20 cellular contexts compared by ENCODE assay signal in the genomic region with DNA sequence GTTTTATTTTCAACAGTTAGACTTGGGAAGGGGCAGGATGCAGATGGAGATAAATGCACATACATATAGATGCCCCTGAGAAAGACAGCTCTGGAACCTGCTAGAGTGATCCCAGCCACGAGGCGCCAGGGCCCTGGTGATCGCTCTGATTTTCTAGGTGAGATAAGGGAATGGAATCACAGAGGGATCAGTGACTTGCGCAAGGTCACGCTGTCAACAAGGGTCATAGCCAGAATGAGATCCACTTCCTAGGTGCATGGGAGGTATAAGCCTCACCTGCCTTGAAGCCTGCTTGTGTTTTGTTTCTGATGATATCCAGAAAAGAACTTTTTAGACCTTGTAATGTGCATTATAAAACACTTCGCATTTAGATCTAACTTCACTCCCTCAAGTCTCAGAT. TPM values are rescaled to one million over a fixed set of nuclear protein-coding genes. Genes with fewer than 3 reads are reported as not detected.
DNase-seq lines count a peak whose midpoint lies in the region; ATAC-seq and TF ChIP-seq lines count a peak whose summit lies in the region.
"Had no signal": no experiment of that assay in that cellular context is flagged by ENCODE, and none has a peak within 500 bp of the region (broad histone marks: within the 10 kb centered on the region; RNA-seq: fewer than 3 reads in every experiment).

No MANE protein-coding gene starts in this region.

- intact Hi-C loops in dorsolateral prefrontal cortex (cut with DNase I), result no loop called here
- intact Hi-C loops in psoas muscle (cut with DNase I), result no loop called here
- intact Hi-C loops in tibial artery (cut with DNase I; ENCODE audit: low total_unique reads), result no loop called here
- intact Hi-C loops in A673 (cut with micrococcal nuclease; ENCODE audit: unreplicated experiment), result no loop called here

- H3K4me1 Mint-ChIP-seq in T-helper 2 cell treated with Interferon-gamma antibody and Interleukin-4, amounts not matched to agents 5 μg/mL and 100 μg/mL, for 36 hours (ENCODE audit: low read depth), result peaks cover 61% of the 10 kb centered on the region
- H3K4me1 Mint-ChIP-seq in type B pancreatic cell (ENCODE audit: unreplicated experiment), result peaks cover 52% of the 10 kb centered on the region

- no peaks in the 10 kb centered on the region for H3K9me3 ChIP-seq in psoas muscle
- H3K9me3 ChIP-seq in tibial artery, result no peaks in the 10 kb centered on the region
- H3K9me3 ChIP-seq in A673 (ENCODE audit: low read depth, low read length, poor library complexity, severe bottlenecking), result no peaks in the 10 kb centered on the region
- H3K9me3 ChIP-seq: Caco-2 had no signal

- CTCF ChIA-PET in A673 (lab: Charles Lee), result no interaction called here

- BruUV-seq in A673 (replicated peaks; lab: Mats Ljungman, UMichigan), result no TSS peak

- no peak for DNase-seq in T-helper 2 cell treated with Interferon-gamma antibody and Interleukin-4, amounts not matched to agents 5 μg/mL and 100 μg/mL, for 36 hours (ENCODE audit: low spot score)
- DNase-seq in T-helper 2 cell (no peak), dorsolateral prefrontal cortex (peak in 1 of 10 donors; percentile 5), psoas muscle (peak in 1 of 2 donors; percentile 56), tibial artery (no peak), type B pancreatic cell (ENCODE audit: extremely low spot score, unreplicated experiment) (no peak), A673 (ENCODE audit: low spot score) (no peak)
- DNase-seq: 8988T, GDM1, NCI-H1417 treated with DMSO at 0.1 percent for 48 hours, NCI-H187 treated with DMSO at 0.1 percent for 48 hours, NCI-H226, NCI-H524 had no signal

- H3K4me3 ChIP-seq in dorsolateral prefrontal cortex (no peak overlapping the region), psoas muscle (peak overlapping the region; percentile 1), tibial artery (no peak overlapping the region), A673 (ENCODE audit: low read depth, low read length, poor library complexity, severe bottlenecking) (no peak overlapping the region)

- peaks cover 94% of the 10 kb centered on the region for H3K4me1 ChIP-seq in psoas muscle
- peaks cover 0 to 100% (median 96%) of the 10 kb centered on the region in 4 donors for H3K4me1 ChIP-seq in tibial artery
- H3K4me1 ChIP-seq in A673 (ENCODE audit: insufficient read depth, low read length, poor library complexity, severe bottlenecking), result peaks cover 24% of the 10 kb centered on the region

- peak in 3 of 4 donors; percentile 22 to 27 (median 23) for ATAC-seq in psoas muscle
- no peak for ATAC-seq in HG03460 (IDR thresholded peaks at IDR 0.05; ENCODE audit: unreplicated experiment)

- WGBS in psoas muscle, 3 donors, result 63 to 88% (median 64%) methylated on average over 6 of the region's 6 CpGs

- no peaks in the 10 kb centered on the region for H3K9me3 Mint-ChIP-seq in T-helper 2 cell treated with Interferon-gamma antibody and Interleukin-4, amounts not matched to agents 5 μg/mL and 100 μg/mL, for 36 hours
- H3K9me3 Mint-ChIP-seq in type B pancreatic cell, result no peaks in the 10 kb centered on the region

- TF ChIP-seq CTCF in dorsolateral prefrontal cortex (IDR thresholded peaks at IDR 0.05 in 54 of 56, conservative IDR thresholded peaks at IDR 0.05 in 2 of 56; ENCODE audit: low read depth in 1 of 56, partially characterized antibody in 56 of 56) (no peak), psoas muscle (IDR thresholded peaks at IDR 0.05) (no peak), tibial artery (IDR thresholded peaks at IDR 0.05) (no peak), type B pancreatic cell (conservative IDR thresholded peaks at IDR 0.05) (no peak), A673 (conservative IDR thresholded peaks at IDR 0.05; ENCODE audit: low read depth, low read length) (no peak)

- peaks cover 0 to 5% of the 10 kb centered on the region in 2 donors for H3K36me3 ChIP-seq in psoas muscle (ENCODE audit: insufficient read depth in 1 of 2, low read depth in 1 of 2)
- peaks cover 17 to 63% (median 31%) of the 10 kb centered on the region in 3 donors for H3K36me3 ChIP-seq in tibial artery
- H3K36me3 ChIP-seq in A673 (ENCODE audit: insufficient read depth, low read length, poor library complexity, severe bottlenecking), result no peaks in the 10 kb centered on the region

- peaks cover 7% of the 10 kb centered on the region for H3K36me3 Mint-ChIP-seq in T-helper 2 cell treated with Interferon-gamma antibody and Interleukin-4, amounts not matched to agents 5 μg/mL and 100 μg/mL, for 36 hours (ENCODE audit: low read depth)
- H3K36me3 Mint-ChIP-seq in type B pancreatic cell, result no peaks in the 10 kb centered on the region

- peaks cover 46% of the 10 kb centered on the region for H3K27me3 Mint-ChIP-seq in T-helper 2 cell treated with Interferon-gamma antibody and Interleukin-4, amounts not matched to agents 5 μg/mL and 100 μg/mL, for 36 hours (ENCODE audit: low read depth)
- H3K27me3 Mint-ChIP-seq in type B pancreatic cell, result peaks cover 74% of the 10 kb centered on the region

- H3K27ac ChIP-seq in dorsolateral prefrontal cortex (peak overlapping the region in 35 of 59 donors; percentile 1 to 77 (median 46)), psoas muscle (peak overlapping the region; percentile 99), tibial artery (peak overlapping the region; percentile 72 to 78), A673 (ENCODE audit: low read depth, low read length, poor library complexity, severe bottlenecking) (no peak overlapping the region)
- H3K27ac ChIP-seq: KMS-11 had no signal

- no peaks in the 10 kb centered on the region for H3K27me3 ChIP-seq in dorsolateral prefrontal cortex
- no peaks in the 10 kb centered on the region for H3K27me3 ChIP-seq in psoas muscle (ENCODE audit: insufficient read depth in 3 of 3, low read length in 2 of 3)
- no peaks in the 10 kb centered on the region for H3K27me3 ChIP-seq in tibial artery
- H3K27me3 ChIP-seq in A673 (replicated peaks; ENCODE audit: insufficient read depth, low read depth, low read length, poor library complexity), result no peaks in the 10 kb centered on the region

- POLR2A ChIA-PET in A673 (lab: Charles Lee; ENCODE audit: low non-redundant PET), result no interaction called here

- peak overlapping the region; percentile 51 for H3K27ac Mint-ChIP-seq in T-helper 2 cell treated with Interferon-gamma antibody and Interleukin-4, amounts not matched to agents 5 μg/mL and 100 μg/mL, for 36 hours
- no peak overlapping the region for H3K27ac Mint-ChIP-seq in type B pancreatic cell
- H3K27ac Mint-ChIP-seq: B cell had no signal

- no peak overlapping the region for H3K4me3 Mint-ChIP-seq in T-helper 2 cell treated with Interferon-gamma antibody and Interleukin-4, amounts not matched to agents 5 μg/mL and 100 μg/mL, for 36 hours
- H3K4me3 Mint-ChIP-seq in type B pancreatic cell, result no peak overlapping the region
- H3K4me3 Mint-ChIP-seq: B cell had no signal

RNA-seq across cellular contexts. Expression of gene ZBTB16, which starts 47.5 kb away (rescaled TPM):
- total RNA-seq in dorsolateral prefrontal cortex (100 to 1,000 TPM in 118 of 120 experiments, 10 to 100 TPM in 2; 78.3 to 259 (median 179) TPM), psoas muscle (100 to 1,000 TPM in 3 of 4 donors, 10 to 100 TPM in 1; 11.7 to 299 (median 183) TPM), type B pancreatic cell (ENCODE audit: low replicate concordance) (2.6 and 11.9 TPM in 2 replicates), A673 (2021) (12.0 and 14.1 TPM in 2 replicates)
- polyA plus RNA-seq in psoas muscle, result 10 to 100 TPM; 12.0 to 89.8 (median 45.2) TPM
- total RNA-seq: Daoy, H4, RPMI7951 had no signal
